Comparison of ENCODE assay signal across 8 cellular contexts in genomic region chr1:167935252-167936067, GRCh38. TPM values are rescaled to one million over a fixed set of nuclear protein-coding genes. Genes with fewer than 3 reads are reported as not detected.
DNase-seq lines count a peak whose midpoint lies in the region; ATAC-seq and TF ChIP-seq lines count a peak whose summit lies in the region.

No MANE protein-coding gene starts in this region.

- peaks cover 41% of the 10 kb centered on the region for H3K4me1 Mint-ChIP-seq in osteocyte (ENCODE audit: unreplicated experiment)

- H3K4me3 ChIP-seq in OCI-LY7 (ENCODE audit: low read depth, low read length, poor library complexity, severe bottlenecking) = peak overlapping the region; percentile 90

- 0 out of 2 replicates have a peak, but pooled peaks have one; percentile 34 for TF ChIP-seq CTCF in OCI-LY7 (conservative IDR thresholded peaks at IDR 0.05; ENCODE audit: low read length)
- TF ChIP-seq CTCF in osteocyte (IDR thresholded peaks at IDR 0.05) = no peak

- peak overlapping the region; percentile 100 for H3K27ac Mint-ChIP-seq in osteocyte (ENCODE audit: unreplicated experiment)

- CTCF ChIA-PET in OCI-LY7 (lab: Charles Lee; ENCODE audit: unreplicated experiment) = no interaction called here

- BruUV-seq in OCI-LY7 (replicated peaks; lab: Mats Ljungman, UMichigan) = no TSS peak

- intact Hi-C loops in OCI-LY7 (cut with micrococcal nuclease; ENCODE audit: unreplicated experiment) = loop anchor here (2.0 to 5.0 kb wide), 6 partner anchors 213 to 713 kb away; partner anchors contain the start of genes POU2F1, SFT2D2 and TIPRL

- no peaks in the 10 kb centered on the region for H3K36me3 Mint-ChIP-seq in osteocyte (ENCODE audit: unreplicated experiment)

- H3K27me3 Mint-ChIP-seq in osteocyte (ENCODE audit: unreplicated experiment) = no peaks in the 10 kb centered on the region

- peak; percentile 10 for ATAC-seq in GM19452 (IDR thresholded peaks at IDR 0.05; ENCODE audit: unreplicated experiment)
- ATAC-seq in HG03469 (IDR thresholded peaks at IDR 0.05; ENCODE audit: unreplicated experiment) = peak; percentile 2

- H3K9me2 ChIP-seq in OCI-LY7 (ENCODE audit: insufficient read depth, low read length) = no peaks in the 10 kb centered on the region

- DNase-seq in DMS114 treated with DMSO at 0.1 percent for 48 hours (lab: John Stamatoyannopoulos, UW; ENCODE audit: unreplicated experiment) = peak; percentile 18
- peak; percentile 62 for DNase-seq in OCI-LY7 (ENCODE audit: low spot score)
- DNase-seq in activated effector memory CD4-positive, alpha-beta T cell treated with Interleukin-2 at 50 U/mL for 16 hours = peak; percentile 19
- DNase-seq in germinal center (ENCODE audit: low spot score) = peak; percentile 37
- DNase-seq in osteocyte (ENCODE audit: extremely low spot score, unreplicated experiment) = no peak
- no peak for DNase-seq in NCI-H524 treated with DMSO at 0.1 percent for 48 hours (lab: John Stamatoyannopoulos, UW)

- POLR2A ChIA-PET in OCI-LY7 (lab: Charles Lee) = interaction anchor here (0.6 to 1.5 kb wide), 10 partner anchors 10 to 435 kb away, joined by 3 to 6 read pairs (median 3); partner anchors contain the start of gene SFT2D2

- H3K4me2 ChIP-seq in OCI-LY7 (ENCODE audit: low read length) = peak overlapping the region; percentile 87

- H3K36me3 ChIP-seq in OCI-LY7 (ENCODE audit: insufficient read depth, low read length) = no peaks in the 10 kb centered on the region

- H3K9me3 ChIP-seq in OCI-LY7 (ENCODE audit: low read length) = no peaks in the 10 kb centered on the region

- H3K79me2 ChIP-seq in OCI-LY7 (ENCODE audit: insufficient read depth, low read depth, low read length) = peaks cover 78% of the 10 kb centered on the region

- H4K20me1 ChIP-seq in OCI-LY7 (ENCODE audit: insufficient read depth, low read length) = peaks cover 8% of the 10 kb centered on the region; the same call in 1 of the 2 replicates

- peaks cover 22% of the 10 kb centered on the region for H3K4me1 ChIP-seq in OCI-LY7 (ENCODE audit: insufficient read depth, low read length, poor library complexity, severe bottlenecking)

- H3K9me3 Mint-ChIP-seq in osteocyte (ENCODE audit: unreplicated experiment) = no peaks in the 10 kb centered on the region

- peak overlapping the region; percentile 89 for H3K27ac ChIP-seq in OCI-LY7 (ENCODE audit: low read depth, low read length, poor library complexity, severe bottlenecking)

- peak overlapping the region; percentile 89 for H3K4me3 Mint-ChIP-seq in osteocyte (ENCODE audit: unreplicated experiment)

- peak overlapping the region; percentile 70 for H2AFZ ChIP-seq in OCI-LY7 (ENCODE audit: low read length)

RNA-seq across cellular contexts. Expression of gene DCAF6, which starts 1.0 kb away (rescaled TPM):
- 23.2 and 25.4 TPM in 2 replicates for total RNA-seq in OCI-LY7 (2014; rRNA removed; shearing (Covaris generic))
- total RNA-seq in OCI-LY7 (2022) (30.6 and 31.9 TPM in 2 replicates), osteocyte (56.8 and 60.9 TPM in 2 replicates)

RNA-seq across cellular contexts. Expression of gene MPC2, which starts 1.4 kb away (rescaled TPM):
- total RNA-seq in OCI-LY7 (2014; rRNA removed; shearing (Covaris generic)) = 19.4 and 31.1 TPM in 2 replicates
- total RNA-seq in OCI-LY7 (2022) (56.4 and 65.1 TPM in 2 replicates), osteocyte (48.2 and 50.8 TPM in 2 replicates)

RNA-seq across cellular contexts. Expression of gene ADCY10, which starts 21.5 kb away (rescaled TPM):
- 0.10 TPM in 1 of 2 replicates, not detected in the other for total RNA-seq in OCI-LY7 (2014; rRNA removed; shearing (Covaris generic))
- total RNA-seq in OCI-LY7 (2022) = 0.15 TPM in 1 of 2 replicates, not detected in the other
- 0.10 and 0.94 TPM in 2 replicates for total RNA-seq in osteocyte

Comparison
In these comparisons a context has a peak if more than half of its experiments do, and no peak if none do; other contexts are left out.
1. DNase-seq: peak in DMS114 treated with DMSO at 0.1 percent for 48 hours (single experiment), OCI-LY7 (single experiment), activated effector memory CD4-positive, alpha-beta T cell treated with Interleukin-2 at 50 U/mL for 16 hours (single experiment) and germinal center (single experiment); none in osteocyte (single experiment) and NCI-H524 treated with DMSO at 0.1 percent for 48 hours (single experiment).